Comparison of ENCODE assay signal across 9 cellular contexts in the genomic region with DNA sequence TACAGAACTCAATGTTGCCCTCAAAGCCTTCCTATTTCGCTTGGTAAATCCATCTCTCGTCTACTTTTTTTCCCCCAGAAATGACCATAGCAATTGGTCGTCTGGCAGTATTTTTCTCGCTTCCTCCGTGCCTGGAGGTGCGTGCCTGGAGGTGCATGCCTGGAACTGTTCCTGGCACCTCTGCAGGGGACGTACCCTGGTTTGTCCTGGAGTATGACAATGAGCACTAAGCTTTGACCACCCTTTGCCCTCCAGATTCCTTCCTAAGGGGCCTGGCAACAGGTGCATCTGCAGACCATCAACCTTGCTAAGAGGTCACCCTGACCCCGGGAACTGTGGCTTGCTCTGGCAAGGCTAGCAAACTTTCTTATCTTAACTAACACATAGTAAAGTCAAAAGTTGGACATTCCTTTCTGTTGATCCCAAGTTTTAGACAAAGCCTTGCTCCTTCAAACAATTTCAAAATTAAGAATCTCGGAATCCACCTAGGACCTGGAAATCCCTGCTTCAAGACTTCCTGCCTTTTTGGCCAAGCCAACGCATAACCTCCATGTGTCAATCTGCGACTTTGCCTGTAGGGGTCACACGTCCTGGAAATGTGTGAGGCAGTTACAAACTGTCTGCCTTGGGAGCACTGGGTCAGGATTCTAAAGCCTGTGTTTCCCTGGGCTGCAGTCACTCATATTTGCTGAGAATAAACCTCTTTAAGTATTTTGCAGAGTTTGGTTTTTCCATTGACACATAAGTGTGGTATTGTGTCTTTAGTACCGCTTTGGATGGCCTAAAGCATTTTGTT. TPM values are rescaled to one million over a fixed set of nuclear protein-coding genes. Genes with fewer than 3 reads are reported as not detected.
A peak's percentile ranks its signal among the peaks of the same experiment; 100 is the strongest.
DNase-seq lines count a peak whose midpoint lies in the region; ATAC-seq and TF ChIP-seq lines count a peak whose summit lies in the region.
"Had no signal": no experiment of that assay in that cellular context is flagged by ENCODE, and none has a peak within 500 bp of the region (broad histone marks: within the 10 kb centered on the region; RNA-seq: fewer than 3 reads in every experiment).

No MANE protein-coding gene starts in this region.

- H3K27ac Mint-ChIP-seq in activated CD4-positive, alpha-beta memory T cell treated with anti-CD3 and anti-CD28 coated beads for 36 hours, result no peak overlapping the region

- H3K9me3 Mint-ChIP-seq in activated CD4-positive, alpha-beta memory T cell treated with anti-CD3 and anti-CD28 coated beads for 36 hours, result no peaks in the 10 kb centered on the region
- H3K9me3 Mint-ChIP-seq: CD4-positive, alpha-beta memory T cell had no signal

- H3K27me3 ChIP-seq in iPS DF 6.9 (ENCODE audit: control insufficient read depth, insufficient read depth, low read length), result no peaks in the 10 kb centered on the region

- no CpG with 5 or more reads among the region's 13 CpGs for WGBS in iPS DF 6.9 (ENCODE audit: insufficient coverage, insufficient read length)

- CTCF ChIA-PET in activated CD4-positive, alpha-beta memory T cell treated with anti-CD3 and anti-CD28 coated beads for 36 hours (lab: Charles Lee), result interaction anchor here (0.7 to 2.2 kb wide), 3 partner anchors 9 to 257 kb away, joined by 3 to 7 read pairs (median 3); no protein-coding TSS in a partner anchor

- intact Hi-C loops in activated CD4-positive, alpha-beta memory T cell treated with anti-CD3 and anti-CD28 coated beads for 36 hours (cut with micrococcal nuclease), result loop anchor here (1.0 kb wide), 1 partner anchor 258 kb away; no protein-coding TSS in a partner anchor

- DNase-seq in NCI-H1436 (lab: John Stamatoyannopoulos, UW) (peak; percentile 14), NCI-H1436 treated with DMSO at 0.1 percent for 48 hours (lab: John Stamatoyannopoulos, UW) (no peak), iPS DF 6.9 (ENCODE audit: low read depth, low spot score) (peak; percentile 47), activated gamma-delta T cell (lab: John Stamatoyannopoulos, UW) (no peak)
- peak; percentile 41 for DNase-seq in activated CD4-positive, alpha-beta memory T cell treated with anti-CD3 and anti-CD28 coated beads for 36 hours

- H3K4me1 Mint-ChIP-seq in activated CD4-positive, alpha-beta memory T cell treated with anti-CD3 and anti-CD28 coated beads for 36 hours (ENCODE audit: low read depth), result no peaks in the 10 kb centered on the region
- H3K4me1 Mint-ChIP-seq: CD4-positive, alpha-beta memory T cell had no signal

- H3K36me3 ChIP-seq in iPS DF 6.9 (ENCODE audit: control insufficient read depth, insufficient read depth, low read length), result no peaks in the 10 kb centered on the region

- H3K27me3 Mint-ChIP-seq in activated CD4-positive, alpha-beta memory T cell treated with anti-CD3 and anti-CD28 coated beads for 36 hours, result peaks cover 8% of the 10 kb centered on the region

- no peaks in the 10 kb centered on the region for H3K9me3 ChIP-seq in iPS DF 6.9 (ENCODE audit: control insufficient read depth, insufficient read depth, low read length)

- POLR2A ChIA-PET in activated CD4-positive, alpha-beta memory T cell treated with anti-CD3 and anti-CD28 coated beads for 36 hours (lab: Charles Lee), result no interaction called here

- H3K27ac ChIP-seq in iPS DF 6.9 (ENCODE audit: low read length), result no peak overlapping the region

- TF ChIP-seq CTCF in LNCAP (IDR thresholded peaks at IDR 0.05), result peak; percentile 68

- no peak overlapping the region for H3K4me3 ChIP-seq in iPS DF 6.9 (ENCODE audit: low read length)

- ATAC-seq in GM21367 (IDR thresholded peaks at IDR 0.05; ENCODE audit: unreplicated experiment) (peak; percentile 82), GM21619 (IDR thresholded peaks at IDR 0.05; ENCODE audit: unreplicated experiment) (no peak)

- no peak overlapping the region for H3K4me3 Mint-ChIP-seq in activated CD4-positive, alpha-beta memory T cell treated with anti-CD3 and anti-CD28 coated beads for 36 hours
- H3K4me3 Mint-ChIP-seq: CD4-positive, alpha-beta memory T cell had no signal

- H3K36me3 Mint-ChIP-seq in activated CD4-positive, alpha-beta memory T cell treated with anti-CD3 and anti-CD28 coated beads for 36 hours, result no peaks in the 10 kb centered on the region
- H3K36me3 Mint-ChIP-seq: CD4-positive, alpha-beta memory T cell had no signal

- H3K4me1 ChIP-seq in iPS DF 6.9 (ENCODE audit: control insufficient read depth, insufficient read depth, low read length), result no peaks in the 10 kb centered on the region

RNA-seq across cellular contexts. Expression of a gene that starts 28.8 kb away (rescaled TPM):
- 10 to 100 TPM; 51.7 to 53.7 TPM for total RNA-seq in activated CD4-positive, alpha-beta memory T cell treated with anti-CD3 and anti-CD28 coated beads for 36 hours

Comparison
In these comparisons a context has a peak if more than half of its experiments do, and no peak if none do; other contexts are left out.
1. DNase-seq: peak in NCI-H1436 (single experiment), activated CD4-positive, alpha-beta memory T cell treated with anti-CD3 and anti-CD28 coated beads for 36 hours (single experiment) and iPS DF 6.9 (single experiment); none in NCI-H1436 treated with DMSO at 0.1 percent for 48 hours (single experiment) and activated gamma-delta T cell (single experiment).